1 cellular context compared by ENCODE assay signal in genomic region chr15:36066757-36067156, GRCh38.
TF ChIP-seq lines count a peak whose summit lies in the region.

No MANE protein-coding gene starts in this region.

TF ChIP-seq in IMR-90, 13 proteins besides CTCF, POLR2A, EP300 and RAD21 (continued from another document):
- TF ChIP-seq, protein P1, sequence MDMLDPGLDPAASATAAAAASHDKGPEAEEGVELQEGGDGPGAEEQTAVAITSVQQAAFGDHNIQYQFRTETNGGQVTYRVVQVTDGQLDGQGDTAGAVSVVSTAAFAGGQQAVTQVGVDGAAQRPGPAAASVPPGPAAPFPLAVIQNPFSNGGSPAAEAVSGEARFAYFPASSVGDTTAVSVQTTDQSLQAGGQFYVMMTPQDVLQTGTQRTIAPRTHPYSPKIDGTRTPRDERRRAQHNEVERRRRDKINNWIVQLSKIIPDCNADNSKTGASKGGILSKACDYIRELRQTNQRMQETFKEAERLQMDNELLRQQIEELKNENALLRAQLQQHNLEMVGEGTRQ (IDR thresholded peaks at IDR 0.05; ENCODE audit: low read depth, low read length): no peak
- TF ChIP-seq FOS (IDR thresholded peaks at IDR 0.05; ENCODE audit: low read depth, low read length) (no peak), MAZ (IDR thresholded peaks at IDR 0.05; ENCODE audit: borderline replicate concordance, low read depth, low read length) (no peak), MXI1 (IDR thresholded peaks at IDR 0.05; ENCODE audit: borderline replicate concordance, low read depth, low read length) (no peak), MAFK (IDR thresholded peaks at IDR 0.05; ENCODE audit: low read depth, low read length) (no peak), RFX5 (IDR thresholded peaks at IDR 0.05; ENCODE audit: low read depth, low read length) (no peak), NFE2L2 (IDR thresholded peaks at IDR 0.05; ENCODE audit: low read depth, low read length) (no peak), BHLHE40 (IDR thresholded peaks at IDR 0.05; ENCODE audit: low read depth, low read length) (no peak), RCOR1 (IDR thresholded peaks at IDR 0.05; ENCODE audit: insufficient replicate concordance, low read length) (no peak), CHD1 (IDR thresholded peaks at IDR 0.05; ENCODE audit: low read depth, low read length) (no peak), CEBPB (IDR thresholded peaks at IDR 0.05; ENCODE audit: low read depth, low read length) (no peak)
